10 cellular contexts compared by ENCODE assay signal in the genomic region with DNA sequence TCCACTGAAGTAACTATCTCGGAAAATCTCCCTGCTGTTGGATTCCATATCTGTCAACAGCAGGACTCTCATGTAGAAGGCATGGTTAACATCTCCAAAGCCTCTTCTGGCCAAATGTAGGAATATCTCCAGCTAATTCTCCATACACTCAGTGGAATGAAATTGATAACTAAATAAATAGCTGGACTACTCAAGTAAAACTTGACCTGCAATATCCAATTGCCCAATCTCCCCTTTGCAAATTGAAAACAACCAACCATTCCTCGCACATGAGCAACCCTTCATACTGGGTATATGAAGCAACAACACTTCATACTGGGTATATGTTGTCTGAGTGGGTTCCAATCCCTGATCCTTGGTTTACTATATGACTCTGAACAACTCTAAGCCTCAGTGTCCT.
A peak's percentile ranks its signal among the peaks of the same experiment; 100 is the strongest.
DNase-seq lines count a peak whose midpoint lies in the region; ATAC-seq, FAIRE-seq and TF ChIP-seq lines count a peak whose summit lies in the region.
"Had no signal": no experiment of that assay in that cellular context is flagged by ENCODE, and none has a peak within 500 bp of the region (broad histone marks: within the 10 kb centered on the region; RNA-seq: fewer than 3 reads in every experiment).

No MANE protein-coding gene starts in this region.

- CTCF ChIA-PET in K562 (lab: Yijun Ruan, JAX; ENCODE audit: low intra/inter-chr PET ratio), result no interaction called here

- no peak overlapping the region for H3K27ac ChIP-seq in K562 (ENCODE audit: extremely low read depth, low read depth, low read length)

- no peak for TF ChIP-seq EP300 in K562 (IDR thresholded peaks at IDR 0.05; ENCODE audit: low read length)

- H3K9me1 ChIP-seq in K562 (ENCODE audit: control insufficient read depth, insufficient read depth, low read length), result no peaks in the 10 kb centered on the region

- ATAC-seq in K562 (peak; percentile 25; the same call in 1 of the 3 replicates), HG03045 (IDR thresholded peaks at IDR 0.05; ENCODE audit: unreplicated experiment) (no peak)
- ATAC-seq: HCT116 had no signal

- no peak overlapping the region for H3K9ac ChIP-seq in K562 (ENCODE audit: insufficient read depth in 1 of 2, low read depth in 2 of 2, low read length in 2 of 2)

- no peak for TF ChIP-seq POLR2A in K562 (conservative IDR thresholded peaks at IDR 0.05)

- FAIRE-seq in GM19239 (lab: Jason Lieb, UNC), result peak; percentile 8
- no peak for FAIRE-seq in K562 (lab: Jason Lieb, UNC)

- no peaks in the 10 kb centered on the region; a peak in 1 of 5 replicates for H3K4me1 ChIP-seq in K562 (replicated peaks in 1 of 2; ENCODE audit: control insufficient read depth in 2 of 2, insufficient read depth in 2 of 2, low read length in 2 of 2)

- peaks cover 8 to 19% of the 10 kb centered on the region in 2 experiments; a peak in 4 of 5 replicates for H3K27me3 ChIP-seq in K562 (ENCODE audit: control insufficient read depth in 2 of 2, insufficient read depth in 2 of 2, low read length in 2 of 2)

- in situ Hi-C loops in K562 (cut with MboI), result loop anchor here (5.0 to 25.0 kb wide), 2 partner anchors 261 to 1346 kb away; no protein-coding TSS in a partner anchor

- H3K36me3 ChIP-seq in K562 (ENCODE audit: control insufficient read depth, insufficient read depth, low read length), result no peaks in the 10 kb centered on the region

- H3K4me3 ChIP-seq in K562, result no peak overlapping the region
- H3K4me3 ChIP-seq in foreskin fibroblast (ENCODE audit: low read depth in 1 of 2, low read length in 2 of 2), result no peak overlapping the region

- no peak for TF ChIP-seq RAD21 in K562 (CRISPR knock-in tag; conservative IDR thresholded peaks at IDR 0.05 in 1 of 2, IDR thresholded peaks at IDR 0.05 in 1 of 2)

- H3K79me2 ChIP-seq in K562 (ENCODE audit: control insufficient read depth, insufficient read depth, low read length), result no peaks in the 10 kb centered on the region

- no peak overlapping the region for H3K4me2 ChIP-seq in K562 (ENCODE audit: insufficient read depth, low read length)

- WGBS in K562 (ENCODE audit: insufficient coverage, low coverage, missing lambda C conversion rate), result 14% methylated on average over 2 of the region's 2 CpGs

- TF ChIP-seq CTCF in K562 (IDR thresholded peaks at IDR 0.05 in 2 of 3, conservative IDR thresholded peaks at IDR 0.05 in 1 of 3; ENCODE audit: insufficient read depth in 2 of 3, low read depth in 1 of 3, low read length in 3 of 3) (no peak), foreskin fibroblast (IDR thresholded peaks at IDR 0.05; ENCODE audit: low read depth, low read length) (no peak)

- H4K20me1 ChIP-seq in K562 (replicated peaks; ENCODE audit: control insufficient read depth, insufficient read depth, low read length), result 0 out of 2 replicates have a peak, but pooled peaks cover 2% of the 10 kb centered on the region

- no peak for DNase-seq in GM19239 (ENCODE audit: insufficient read length, low spot score)
- no peak for DNase-seq in K562 (ENCODE audit: extremely low read depth in 1 of 4, low spot score in 3 of 4)
- DNase-seq in foreskin fibroblast, result peak; percentile 29 to 66
- no peak for DNase-seq in NCI-H1417 treated with DMSO at 0.1 percent for 48 hours (lab: John Stamatoyannopoulos, UW)
- DNase-seq in AG20443 (ENCODE audit: low spot score), result no peak
- DNase-seq in NCI-H2171 treated with DMSO at 0.1 percent for 48 hours (lab: John Stamatoyannopoulos, UW), result no peak
- DNase-seq: CD8-positive, alpha-beta memory T cell; DMS53 had no signal

- intact Hi-C loops in K562 (cut with micrococcal nuclease), result no loop called here

- no TSS peak for BruUV-seq in K562 (replicated peaks; lab: Mats Ljungman, UMichigan)

- POLR2A ChIA-PET in K562 (lab: Yijun Ruan, JAX), result interaction anchor here (0.6 to 1.9 kb wide), 4 partner anchors 9 to 716 kb away, joined by 3 to 5 read pairs (median 4); no protein-coding TSS in a partner anchor

- no peaks in the 10 kb centered on the region for H3K9me3 ChIP-seq in K562 (replicated peaks; ENCODE audit: control insufficient read depth, insufficient read depth, low read depth, low read length)

- H2AFZ ChIP-seq in K562 (ENCODE audit: low read depth, low read length), result no peak overlapping the region

TF ChIP-seq in K562, 482 proteins besides CTCF, POLR2A, EP300 and RAD21:
- TF ChIP-seq MEIS2 (IDR thresholded peaks at IDR 0.05; ENCODE audit: partially characterized antibody) (peak; percentile 3), CBFA2T2 (conservative IDR thresholded peaks at IDR 0.05) (no peak)

Comparison
In these comparisons a context has a peak if more than half of its experiments do, and no peak if none do; other contexts are left out.
1. DNase-seq: peak in foreskin fibroblast (2 of 2); none in GM19239 (single experiment), K562 (0 of 4), NCI-H1417 treated with DMSO at 0.1 percent for 48 hours (single experiment), AG20443 (single experiment) and NCI-H2171 treated with DMSO at 0.1 percent for 48 hours (single experiment).